Comparison of ENCODE assay signal across 19 cellular contexts in the genomic region with DNA sequence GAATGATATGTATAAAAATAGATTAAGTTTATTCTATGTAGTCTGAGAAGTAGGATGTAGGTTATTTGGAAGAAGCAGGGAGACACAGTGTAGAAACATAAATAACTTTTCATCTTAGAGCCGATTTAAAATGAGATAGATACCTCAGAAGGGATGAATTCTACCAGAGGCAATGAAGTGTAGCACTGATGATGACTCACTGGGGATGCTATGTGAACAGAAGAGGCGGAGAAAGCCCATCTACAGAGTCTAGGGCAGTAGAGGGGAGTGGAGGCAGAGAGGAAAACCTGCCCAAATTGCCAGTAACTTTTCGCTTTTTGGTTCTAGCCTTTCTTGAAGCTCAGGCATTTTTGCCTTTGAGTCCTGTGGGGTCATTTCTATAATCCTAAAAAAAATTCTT.
A peak's percentile ranks its signal among the peaks of the same experiment; 100 is the strongest.
DNase-seq lines count a peak whose midpoint lies in the region; ATAC-seq and TF ChIP-seq lines count a peak whose summit lies in the region.
"Had no signal": no experiment of that assay in that cellular context is flagged by ENCODE, and none has a peak within 500 bp of the region (broad histone marks: within the 10 kb centered on the region; RNA-seq: fewer than 3 reads in every experiment).

No MANE protein-coding gene starts in this region.

- H3K4me1 Mint-ChIP-seq in activated T-cell treated with anti-CD3 and anti-CD28 coated beads, Interleukin-2, amount 50 U/mL, for 24 hours (ENCODE audit: low read depth): no peaks in the 10 kb centered on the region
- H3K4me1 Mint-ChIP-seq: activated B cell treated with CpG ODN at 0.5 μM for 24 hours; stimulated activated memory B cell treated with anti-CD40 and anti-IgM and Interleukin-4, amounts not matched to agents 10 μg/mL and 1 μg/mL and 100 μg/mL, for 72 hours had no signal

- H3K27me3 Mint-ChIP-seq in activated T-cell treated with anti-CD3 and anti-CD28 coated beads, Interleukin-2, amount 50 U/mL, for 24 hours: peaks cover 2% of the 10 kb centered on the region
- H3K27me3 Mint-ChIP-seq: activated B cell treated with CpG ODN at 0.5 μM for 24 hours; activated CD8-positive, alpha-beta T cell treated with anti-CD3 and anti-CD28 coated beads for 36 hours; effector memory CD8-positive, alpha-beta T cell; stimulated activated memory B cell treated with anti-CD40 and anti-IgM and Interleukin-4, amounts not matched to agents 10 μg/mL and 1 μg/mL and 100 μg/mL, for 72 hours had no signal

- no peaks in the 10 kb centered on the region for H3K9me3 Mint-ChIP-seq in activated T-cell treated with anti-CD3 and anti-CD28 coated beads, Interleukin-2, amount 50 U/mL, for 24 hours
- H3K9me3 Mint-ChIP-seq: activated B cell treated with CpG ODN at 0.5 μM for 24 hours; activated CD8-positive, alpha-beta T cell treated with anti-CD3 and anti-CD28 coated beads for 36 hours; T-helper 2 cell treated with Interferon-gamma antibody and Interleukin-4, amounts not matched to agents 5 μg/mL and 100 μg/mL, for 36 hours had no signal

- peak; percentile 75 for DNase-seq in ELR (ENCODE audit: low read depth)
- peak; percentile 29 for DNase-seq in NCI-H226
- peak; percentile 29 for DNase-seq in astrocyte of the spinal cord (ENCODE audit: low read depth, low spot score)
- peak; percentile 79 for DNase-seq in renal cortical epithelial cell (ENCODE audit: low read depth)
- DNase-seq in SIG-M5 (lab: John Stamatoyannopoulos, UW): no peak
- DNase-seq in activated T-cell treated with anti-CD3 and anti-CD28 coated beads, Interleukin-2, amount 50 U/mL, for 24 hours: no peak
- DNase-seq: activated B cell treated with CpG ODN at 0.5 μM for 24 hours; activated CD8-positive, alpha-beta T cell treated with anti-CD3 and anti-CD28 coated beads for 36 hours; activated naive CD4-positive, alpha-beta T cell; anterior cingulate cortex; effector memory CD8-positive, alpha-beta T cell; head of caudate nucleus; left ventricle myocardium inferior; NCI-H1694 treated with DMSO at 0.1 percent for 48 hours; NCI-H82; stimulated activated CD4-positive, alpha-beta T cell treated with anti-CD3 and anti-CD28 coated beads, Interleukin-1b, Interleukin-23, amount 100 ng/mL, for 48 hours had no signal

- H3K36me3 Mint-ChIP-seq in activated T-cell treated with anti-CD3 and anti-CD28 coated beads, Interleukin-2, amount 50 U/mL, for 24 hours (ENCODE audit: low read depth): no peaks in the 10 kb centered on the region
- H3K36me3 Mint-ChIP-seq: stimulated activated memory B cell treated with anti-CD40 and anti-IgM and Interleukin-4, amounts not matched to agents 10 μg/mL and 1 μg/mL and 100 μg/mL, for 72 hours had no signal

- in situ Hi-C loops in astrocyte of the spinal cord (cut with HindIII; ENCODE audit: low sequenced_read_pairs): no loop called here

- no peak overlapping the region for H3K4me3 Mint-ChIP-seq in activated T-cell treated with anti-CD3 and anti-CD28 coated beads, Interleukin-2, amount 50 U/mL, for 24 hours
- H3K4me3 Mint-ChIP-seq: activated B cell treated with CpG ODN at 0.5 μM for 24 hours; activated CD8-positive, alpha-beta T cell treated with anti-CD3 and anti-CD28 coated beads for 36 hours; effector memory CD8-positive, alpha-beta T cell; stimulated activated memory B cell treated with anti-CD40 and anti-IgM and Interleukin-4, amounts not matched to agents 10 μg/mL and 1 μg/mL and 100 μg/mL, for 72 hours; T-helper 2 cell treated with Interferon-gamma antibody and Interleukin-4, amounts not matched to agents 5 μg/mL and 100 μg/mL, for 36 hours had no signal

- ATAC-seq in HG03280 (IDR thresholded peaks at IDR 0.05; ENCODE audit: unreplicated experiment): no peak
- ATAC-seq: activated CD8-positive, alpha-beta T cell treated with anti-CD3 and anti-CD28 coated beads for 36 hours; effector memory CD8-positive, alpha-beta T cell; stimulated activated memory B cell treated with anti-CD40 and anti-IgM and Interleukin-4, amounts not matched to agents 10 μg/mL and 1 μg/mL and 100 μg/mL, for 72 hours had no signal

- TF ChIP-seq CTCF in astrocyte of the spinal cord (IDR thresholded peaks at IDR 0.05; ENCODE audit: low read depth, low read length): no peak

- no peak overlapping the region for H3K4me3 ChIP-seq in astrocyte of the spinal cord (ENCODE audit: low read depth, low read length)
- H3K4me3 ChIP-seq: left ventricle myocardium inferior had no signal

- H3K27ac Mint-ChIP-seq in activated T-cell treated with anti-CD3 and anti-CD28 coated beads, Interleukin-2, amount 50 U/mL, for 24 hours: no peak overlapping the region
- H3K27ac Mint-ChIP-seq: activated B cell treated with CpG ODN at 0.5 μM for 24 hours; activated CD8-positive, alpha-beta T cell treated with anti-CD3 and anti-CD28 coated beads for 36 hours; effector memory CD8-positive, alpha-beta T cell; stimulated activated memory B cell treated with anti-CD40 and anti-IgM and Interleukin-4, amounts not matched to agents 10 μg/mL and 1 μg/mL and 100 μg/mL, for 72 hours; T-helper 2 cell treated with Interferon-gamma antibody and Interleukin-4, amounts not matched to agents 5 μg/mL and 100 μg/mL, for 36 hours had no signal

Comparison
In these comparisons a context has a peak if more than half of its experiments do, and no peak if none do; other contexts are left out.
1. DNase-seq: peak in ELR (single experiment), NCI-H226 (single experiment), astrocyte of the spinal cord (single experiment) and renal cortical epithelial cell (single experiment); none in SIG-M5 (single experiment) and activated T-cell treated with anti-CD3 and anti-CD28 coated beads, Interleukin-2, amount 50 U/mL, for 24 hours (single experiment).